ENCODE assay signal across 10 cellular contexts in genomic region chr22:38467438-38467903, GRCh38. TPM values are rescaled to one million over a fixed set of nuclear protein-coding genes. Genes with fewer than 3 reads are reported as not detected.
A peak's percentile ranks its signal among the peaks of the same experiment; 100 is the strongest.
DNase-seq lines count a peak whose midpoint lies in the region; ATAC-seq, FAIRE-seq and TF ChIP-seq lines count a peak whose summit lies in the region.
"Had no signal": no experiment of that assay in that cellular context is flagged by ENCODE, and none has a peak within 500 bp of the region (broad histone marks: within the 10 kb centered on the region; RNA-seq: fewer than 3 reads in every experiment).

No MANE protein-coding gene starts in this region.

- H3K79me2 ChIP-seq in SK-N-SH (ENCODE audit: insufficient read depth): no peaks in the 10 kb centered on the region
- H3K79me2 ChIP-seq in HepG2 (ENCODE audit: insufficient read depth, low read length): no peaks in the 10 kb centered on the region

- H3K36me3 ChIP-seq in SK-N-SH (replicated peaks in 1 of 2; ENCODE audit: control insufficient read depth in 1 of 2, insufficient read depth in 2 of 2, low read length in 1 of 2) (no peaks in the 10 kb centered on the region), brain microvascular endothelial cell (replicated peaks) (no peaks in the 10 kb centered on the region), HepG2 (replicated peaks in 1 of 2; ENCODE audit: control insufficient read depth in 1 of 2, insufficient read depth in 2 of 2, low read length in 2 of 2) (no peaks in the 10 kb centered on the region), suprapubic skin (no peaks in the 10 kb centered on the region)

- H4K20me1 ChIP-seq in SK-N-SH (ENCODE audit: insufficient read depth): no peaks in the 10 kb centered on the region
- no peaks in the 10 kb centered on the region for H4K20me1 ChIP-seq in HepG2 (ENCODE audit: insufficient read depth, low read length)

- H3K27me3 ChIP-seq in SK-N-SH (ENCODE audit: insufficient read depth) (no peaks in the 10 kb centered on the region), brain microvascular endothelial cell (replicated peaks) (no peaks in the 10 kb centered on the region), HepG2 (ENCODE audit: control insufficient read depth in 1 of 2, insufficient read depth in 2 of 2, low read length in 2 of 2) (peaks cover 0 to 13% of the 10 kb centered on the region in 2 experiments; a peak in 3 of 5 replicates), suprapubic skin (peaks cover 10% of the 10 kb centered on the region)

- H3K9ac ChIP-seq in SK-N-SH (peak overlapping the region; percentile 78; the same call in 1 of the 2 replicates), HepG2 (ENCODE audit: insufficient read depth, low read depth, low read length) (peak overlapping the region; percentile 81)

- no peaks in the 10 kb centered on the region for H3K9me2 ChIP-seq in SK-N-SH

- no peaks in the 10 kb centered on the region for H3F3A ChIP-seq in SK-N-SH (replicated peaks; ENCODE audit: insufficient read depth)

- no peak for DNase-seq in SK-N-SH
- no peak for DNase-seq in brain microvascular endothelial cell
- DNase-seq in HepG2 (ENCODE audit: low spot score): no peak
- DNase-seq in suprapubic skin (ENCODE audit: low spot score in 2 of 2): peak in 1 of 2 donors; percentile 62
- no peak for DNase-seq in cerebellum (ENCODE audit: low spot score)

- CTCF ChIA-PET in SK-N-SH (lab: Yijun Ruan, JAX) (interaction anchor here (1.0 kb wide), 1 partner anchor 14 kb away, joined by 3 read pairs; no protein-coding TSS in a partner anchor), HepG2 (lab: Yijun Ruan, JAX; ENCODE audit: low intra/inter-chr PET ratio, low total read pairs) (no interaction called here)

- TF ChIP-seq POLR2A in HepG2 (IDR thresholded peaks at IDR 0.05; ENCODE audit: insufficient read depth in 1 of 2, low read depth in 2 of 2, low read length in 2 of 2): no peak
- TF ChIP-seq POLR2A in suprapubic skin (IDR thresholded peaks at IDR 0.05): no peak

- peaks cover 0 to 7% of the 10 kb centered on the region in 2 experiments; a peak in 1 of 4 replicates for H3K4me1 ChIP-seq in SK-N-SH (ENCODE audit: control insufficient read depth in 1 of 2, insufficient read depth in 2 of 2, low read depth in 1 of 2, low read length in 1 of 2)
- peaks cover 63% of the 10 kb centered on the region for H3K4me1 ChIP-seq in HepG2 (ENCODE audit: insufficient read depth, low read length)
- peaks cover 21% of the 10 kb centered on the region for H3K4me1 ChIP-seq in suprapubic skin

- TF ChIP-seq EP300 in SK-N-SH (IDR thresholded peaks at IDR 0.05; ENCODE audit: borderline replicate concordance in 1 of 2, low read depth in 1 of 2, low read length in 1 of 2): no peak
- TF ChIP-seq EP300 in HepG2 (IDR thresholded peaks at IDR 0.05; ENCODE audit: low read depth in 2 of 2, low read length in 2 of 2): no peak
- 0 out of 2 replicates have a peak, but pooled peaks have one; percentile 18 for TF ChIP-seq EP300 in HepG2 (CRISPR knock-in tag; IDR thresholded peaks at IDR 0.05; ENCODE audit: borderline replicate concordance)
- no peak for TF ChIP-seq EP300 in suprapubic skin (IDR thresholded peaks at IDR 0.05)

- H3K27ac ChIP-seq in SK-N-SH (ENCODE audit: low read depth in 2 of 2, low read length in 1 of 2) (no peak overlapping the region), brain microvascular endothelial cell (peak overlapping the region; percentile 83), HepG2 (ENCODE audit: extremely low read length, insufficient read depth, low read length) (no peak overlapping the region), suprapubic skin (no peak overlapping the region)

- FAIRE-seq in HepG2 (lab: Jason Lieb, UNC): no peak
- FAIRE-seq: A204.1 had no signal

- H2AFZ ChIP-seq in SK-N-SH (ENCODE audit: low read depth) (no peak overlapping the region; the same call in 1 of the 2 replicates), HepG2 (ENCODE audit: low read length) (no peak overlapping the region)

- WGBS in SK-N-SH (ENCODE audit: low lambda C conversion rate): 100% methylated on average over 1 of the region's 20 CpGs
- 5% methylated on average over 4 of the region's 20 CpGs for WGBS in HepG2 (ENCODE audit: low lambda C conversion rate)
- WGBS in suprapubic skin: 38% methylated on average over 5 of the region's 20 CpGs

- H3K4me2 ChIP-seq in SK-N-SH: peak overlapping the region; percentile 80; the same call in 1 of the 2 replicates
- H3K4me2 ChIP-seq in HepG2 (ENCODE audit: low read depth, low read length): peak overlapping the region; percentile 96

- ATAC-seq in SK-N-SH treated with all-trans-retinoic acid at 6 μM for 48 hours (no peak), HepG2 (no peak), HG03342 (IDR thresholded peaks at IDR 0.05; ENCODE audit: unreplicated experiment) (no peak), HG03280 (IDR thresholded peaks at IDR 0.05; ENCODE audit: unreplicated experiment) (no peak)

- intact Hi-C loops in HepG2 (cut with micrococcal nuclease; ENCODE audit: unreplicated experiment): no loop called here

- in situ Hi-C loops in brain microvascular endothelial cell (cut with HindIII; ENCODE audit: low pct_ligation_motif_present, low sequenced_read_pairs): no loop called here
- in situ Hi-C loops in HepG2 (cut with HindIII; ENCODE audit: extremely low pct_ligation_motif_present, low pct_unique_long_range_greater_than_20kb): no loop called here

- H3K9me3 ChIP-seq in SK-N-SH (no peaks in the 10 kb centered on the region), HepG2 (ENCODE audit: low read length) (no peaks in the 10 kb centered on the region), suprapubic skin (no peaks in the 10 kb centered on the region)

- POLR2A ChIA-PET in SK-N-SH (lab: Yijun Ruan, JAX): no interaction called here
- POLR2A ChIA-PET in HepG2 (lab: Yijun Ruan, JAX): no interaction called here

- H3K4me3 ChIP-seq in SK-N-SH (ENCODE audit: low read depth in 2 of 2, low read length in 1 of 2): peak overlapping the region; percentile 49 to 74; a peak in 3 of 4 replicates
- peak overlapping the region; percentile 59 for H3K4me3 ChIP-seq in brain microvascular endothelial cell (ENCODE audit: low read depth, low read length)
- peak overlapping the region; percentile 64 to 87 (median 75) for H3K4me3 ChIP-seq in HepG2 (replicated peaks in 1 of 3; ENCODE audit: insufficient read depth in 1 of 3, low read depth in 2 of 3, low read length in 3 of 3)
- peak overlapping the region; percentile 66 for H3K4me3 ChIP-seq in suprapubic skin

- no peak for TF ChIP-seq CTCF in SK-N-SH (IDR thresholded peaks at IDR 0.05)
- no peak for TF ChIP-seq CTCF in brain microvascular endothelial cell (IDR thresholded peaks at IDR 0.05; ENCODE audit: low read depth, low read length, missing control alignments)
- TF ChIP-seq CTCF in HepG2 (CRISPR knock-in tag; IDR thresholded peaks at IDR 0.05): no peak
- no peak for TF ChIP-seq CTCF in suprapubic skin (IDR thresholded peaks at IDR 0.05)

- no peak for TF ChIP-seq RAD21 in SK-N-SH (IDR thresholded peaks at IDR 0.05; ENCODE audit: low read length)
- no peak for TF ChIP-seq RAD21 in HepG2 (CRISPR knock-in tag; IDR thresholded peaks at IDR 0.05)

- BruUV-seq in HepG2 (replicated peaks; lab: Mats Ljungman, UMichigan): no TSS peak

RNA-seq across cellular contexts. Expression of gene KDELR3, which starts 0.4 kb away (rescaled TPM):
- polyA plus RNA-seq in SK-N-SH (2012; rRNA removed) (16.5 and 17.1 TPM in 2 replicates), HepG2 (2011; rRNA removed) (44.4 and 65.7 TPM in 2 replicates)
- polyA plus RNA-seq in SK-N-SH (2012; cell fraction: cytosol; rRNA removed): 17.9 and 19.3 TPM in 2 replicates
- 7.7 and 13.2 TPM in 2 replicates for polyA plus RNA-seq in SK-N-SH (2012; cell fraction: nucleus; rRNA removed)
- total RNA-seq in HepG2 (2016; rRNA removed; fragmentation: Illumina TruSeq; extraction: Trizol) (18.9 and 24.2 TPM in 2 replicates), suprapubic skin (1 to 10 TPM; 2.8 to 6.7 (median 3.9) TPM), cerebellum (1.5 TPM)
- total RNA-seq in HepG2 (2016; cell fraction: cytosol; rRNA removed; fragmentation: Illumina TruSeq; extraction: Trizol; ENCODE audit: low read depth): 15.4 and 17.8 TPM in 2 replicates
- 18.4 and 24.9 TPM in 2 replicates for total RNA-seq in HepG2 (2016; cell fraction: insoluble cytoplasmic fraction; rRNA removed; fragmentation: Illumina TruSeq; extraction: Trizol)
- total RNA-seq in HepG2 (2016; cell fraction: membrane; rRNA removed; fragmentation: Illumina TruSeq; extraction: Trizol): 25.0 and 25.7 TPM in 2 replicates
- total RNA-seq in HepG2 (2016; cell fraction: nucleus; rRNA removed; fragmentation: Illumina TruSeq; extraction: Trizol): 24.1 and 25.4 TPM in 2 replicates
- 51.3 and 51.5 TPM in 2 replicates for polyA plus RNA-seq in HepG2 (2011; cell fraction: cytosol; rRNA removed)
- polyA plus RNA-seq in HepG2 (2011; cell fraction: nucleus; rRNA removed): 13.4 and 13.6 TPM in 2 replicates
- polyA plus RNA-seq in HepG2 (2012): 25.3 and 25.4 TPM in 2 replicates
- 22.6 and 32.8 TPM in 2 replicates for polyA plus RNA-seq in HepG2 (2016; cell fraction: cytosol; fragmentation: Illumina TruSeq; extraction: Trizol; ENCODE audit: low read depth)
- 25.8 and 26.8 TPM in 2 replicates for polyA plus RNA-seq in HepG2 (2016; cell fraction: insoluble cytoplasmic fraction; fragmentation: Illumina TruSeq; extraction: Trizol; ENCODE audit: low read depth)
- 31.8 and 34.1 TPM in 2 replicates for polyA plus RNA-seq in HepG2 (2016; cell fraction: membrane; fragmentation: Illumina TruSeq; extraction: Trizol; ENCODE audit: low read depth)
- polyA plus RNA-seq in HepG2 (2016; cell fraction: nucleus; fragmentation: Illumina TruSeq; extraction: Trizol; ENCODE audit: insufficient read depth, low read depth): 38.2 and 40.9 TPM in 2 replicates
- polyA minus RNA-seq in HepG2 (2011; rRNA and poly(A)+ RNA removed; ENCODE audit: low replicate concordance): 11.9 and 47.4 TPM in 2 replicates
- 22.6 and 22.7 TPM in 2 replicates for polyA minus RNA-seq in HepG2 (2011; cell fraction: cytosol; rRNA and poly(A)+ RNA removed)
- 6.4 and 12.8 TPM in 2 replicates for polyA minus RNA-seq in HepG2 (2011; cell fraction: nucleus; rRNA and poly(A)+ RNA removed)

RNA-seq across cellular contexts. Expression of gene KCNJ4, which starts 12.5 kb away (rescaled TPM):
- polyA plus RNA-seq in SK-N-SH (2012; rRNA removed) (not detected in 2 replicates), HepG2 (2011; rRNA removed) (not detected in 2 replicates)
- not detected in 2 replicates for polyA plus RNA-seq in SK-N-SH (2012; cell fraction: cytosol; rRNA removed)
- not detected in 2 replicates for polyA plus RNA-seq in SK-N-SH (2012; cell fraction: nucleus; rRNA removed)
- total RNA-seq in HepG2 (2016; rRNA removed; fragmentation: Illumina TruSeq; extraction: Trizol) (not detected in 2 replicates), suprapubic skin (under 1 TPM in 3 of 4 donors, not detected in 1; 0.21 to 0.55 (median 0.32) TPM), cerebellum (1.00 TPM)
- total RNA-seq in HepG2 (2016; cell fraction: cytosol; rRNA removed; fragmentation: Illumina TruSeq; extraction: Trizol; ENCODE audit: low read depth): not detected in 2 replicates
- not detected in 2 replicates for total RNA-seq in HepG2 (2016; cell fraction: insoluble cytoplasmic fraction; rRNA removed; fragmentation: Illumina TruSeq; extraction: Trizol)
- total RNA-seq in HepG2 (2016; cell fraction: membrane; rRNA removed; fragmentation: Illumina TruSeq; extraction: Trizol): not detected in 2 replicates
- not detected in 2 replicates for total RNA-seq in HepG2 (2016; cell fraction: nucleus; rRNA removed; fragmentation: Illumina TruSeq; extraction: Trizol)
- polyA plus RNA-seq in HepG2 (2011; cell fraction: cytosol; rRNA removed): 0.03 TPM in 1 of 2 replicates, not detected in the other
- polyA plus RNA-seq in HepG2 (2011; cell fraction: nucleus; rRNA removed): not detected in 2 replicates
- polyA plus RNA-seq in HepG2 (2012): not detected in 2 replicates
- not detected in 2 replicates for polyA plus RNA-seq in HepG2 (2016; cell fraction: cytosol; fragmentation: Illumina TruSeq; extraction: Trizol; ENCODE audit: low read depth)
- not detected in 2 replicates for polyA plus RNA-seq in HepG2 (2016; cell fraction: insoluble cytoplasmic fraction; fragmentation: Illumina TruSeq; extraction: Trizol; ENCODE audit: low read depth)
- not detected in 2 replicates for polyA plus RNA-seq in HepG2 (2016; cell fraction: membrane; fragmentation: Illumina TruSeq; extraction: Trizol; ENCODE audit: low read depth)
- polyA plus RNA-seq in HepG2 (2016; cell fraction: nucleus; fragmentation: Illumina TruSeq; extraction: Trizol; ENCODE audit: insufficient read depth, low read depth): not detected in 2 replicates
- not detected in 2 replicates for polyA minus RNA-seq in HepG2 (2011; rRNA and poly(A)+ RNA removed; ENCODE audit: low replicate concordance)
- not detected in 2 replicates for polyA minus RNA-seq in HepG2 (2011; cell fraction: cytosol; rRNA and poly(A)+ RNA removed)
- not detected in 2 replicates for polyA minus RNA-seq in HepG2 (2011; cell fraction: nucleus; rRNA and poly(A)+ RNA removed)
- total RNA-seq: pulmonary artery endothelial cell had no signal

RNA-seq across cellular contexts. Expression of gene DDX17, which starts 38.6 kb away (rescaled TPM):
- polyA plus RNA-seq in SK-N-SH (2012; rRNA removed): 111 and 178 TPM in 2 replicates
- 76.6 and 90.6 TPM in 2 replicates for polyA plus RNA-seq in SK-N-SH (2012; cell fraction: cytosol; rRNA removed)
- 338 and 400 TPM in 2 replicates for polyA plus RNA-seq in SK-N-SH (2012; cell fraction: nucleus; rRNA removed)
- total RNA-seq in HepG2 (2016; rRNA removed; fragmentation: Illumina TruSeq; extraction: Trizol): 238 and 251 TPM in 2 replicates
- 42.5 and 43.8 TPM in 2 replicates for total RNA-seq in HepG2 (2016; cell fraction: cytosol; rRNA removed; fragmentation: Illumina TruSeq; extraction: Trizol; ENCODE audit: low read depth)
- total RNA-seq in HepG2 (2016; cell fraction: insoluble cytoplasmic fraction; rRNA removed; fragmentation: Illumina TruSeq; extraction: Trizol): 229 and 234 TPM in 2 replicates
- total RNA-seq in HepG2 (2016; cell fraction: membrane; rRNA removed; fragmentation: Illumina TruSeq; extraction: Trizol): 50.6 and 57.8 TPM in 2 replicates
- total RNA-seq in HepG2 (2016; cell fraction: nucleus; rRNA removed; fragmentation: Illumina TruSeq; extraction: Trizol): 224 and 247 TPM in 2 replicates
- polyA plus RNA-seq in HepG2 (2011; rRNA removed): 344 and 362 TPM in 2 replicates
- polyA plus RNA-seq in HepG2 (2011; cell fraction: cytosol; rRNA removed): 156 and 197 TPM in 2 replicates
- polyA plus RNA-seq in HepG2 (2011; cell fraction: nucleus; rRNA removed): 920 and 1,014 TPM in 2 replicates
- 102 and 112 TPM in 2 replicates for polyA plus RNA-seq in HepG2 (2012)
- polyA plus RNA-seq in HepG2 (2016; cell fraction: cytosol; fragmentation: Illumina TruSeq; extraction: Trizol; ENCODE audit: low read depth): 3.1 and 3.6 TPM in 2 replicates
- 120 and 135 TPM in 2 replicates for polyA plus RNA-seq in HepG2 (2016; cell fraction: insoluble cytoplasmic fraction; fragmentation: Illumina TruSeq; extraction: Trizol; ENCODE audit: low read depth)
- polyA plus RNA-seq in HepG2 (2016; cell fraction: membrane; fragmentation: Illumina TruSeq; extraction: Trizol; ENCODE audit: low read depth): 11.9 and 15.1 TPM in 2 replicates
- 326 and 352 TPM in 2 replicates for polyA plus RNA-seq in HepG2 (2016; cell fraction: nucleus; fragmentation: Illumina TruSeq; extraction: Trizol; ENCODE audit: insufficient read depth, low read depth)
- polyA minus RNA-seq in HepG2 (2011; rRNA and poly(A)+ RNA removed; ENCODE audit: low replicate concordance): 454 and 540 TPM in 2 replicates
- 210 and 220 TPM in 2 replicates for polyA minus RNA-seq in HepG2 (2011; cell fraction: cytosol; rRNA and poly(A)+ RNA removed)
- 473 and 556 TPM in 2 replicates for polyA minus RNA-seq in HepG2 (2011; cell fraction: nucleus; rRNA and poly(A)+ RNA removed)
- total RNA-seq in suprapubic skin: 100 to 1,000 TPM; 315 to 696 (median 363) TPM
- total RNA-seq in cerebellum: 967 TPM

Comparison
In these comparisons a context has a peak if more than half of its experiments do, and no peak if none do; other contexts are left out.
1. Of the 25 proteins assayed by ChIP-seq in both HepG2 and SK-N-SH: peak only in HepG2: ELF1, JUND and TAF1; only in SK-N-SH: none; in both: none; in neither: 20; mixed calls (peak in some experiments, not most) for 2.